6 cellular contexts compared by ENCODE assay signal in genomic region chr1:105736349-105736748, GRCh38.
"Had no signal": no experiment of that assay in that cellular context is flagged by ENCODE, and none has a peak within 500 bp of the region (broad histone marks: within the 10 kb centered on the region; RNA-seq: fewer than 3 reads in every experiment).

No MANE protein-coding gene starts in this region.

- H3K27ac ChIP-seq: HL-60, KMS-11 had no signal

- DNase-seq: IMR-90, KBM-7, KG1 had no signal

- FAIRE-seq: HTR-8/SVneo had no signal

- H3K9ac ChIP-seq: KMS-11 had no signal

- H3K4me2 ChIP-seq: KMS-11 had no signal
